Comparison of ENCODE assay signal across 31 cellular contexts in genomic region chr11:62169935-62170334, GRCh38. TPM values are rescaled to one million over a fixed set of nuclear protein-coding genes. Genes with fewer than 3 reads are reported as not detected.
"Had no signal": no experiment of that assay in that cellular context is flagged by ENCODE, and none has a peak within 500 bp of the region (broad histone marks: within the 10 kb centered on the region; RNA-seq: fewer than 3 reads in every experiment).

No MANE protein-coding gene starts in this region.

- H3K27ac ChIP-seq: gastroesophageal sphincter, left lung, neutrophil, transverse colon, VCaP had no signal

- H3K9me3 Mint-ChIP-seq: nephron progenitor cell had no signal

- H3K27me3 ChIP-seq: testis had no signal

- ATAC-seq: gastroesophageal sphincter, left lung had no signal

- H3K4me3 ChIP-seq: gastroesophageal sphincter, left lung, testis, transverse colon had no signal

- H3K4me1 ChIP-seq: left lung, testis had no signal

- H3K27ac Mint-ChIP-seq: activated naive CD8-positive, alpha-beta T cell; naive B cell; nephron progenitor cell; progenitor cell of endocrine pancreas had no signal

- DNase-seq: activated CD4-positive, alpha-beta T cell treated with anti-CD3 and anti-CD28 coated beads for 4 hours; activated CD4-positive, alpha-beta T cell treated with anti-CD3 and anti-CD28 coated beads, Interleukin-2, amount 50 U/mL, for 4 hours; activated CD8-positive, alpha-beta memory T cell treated with anti-CD3 and anti-CD28 coated beads for 24 hours; activated effector memory CD4-positive, alpha-beta T cell treated with Interleukin-2 at 50 U/mL for 16 hours; activated naive CD4-positive, alpha-beta T cell treated with Interleukin-2 at 50 U/mL for 16 hours; anterior cingulate cortex; effector CD8-positive, alpha-beta T cell; hypothalamus; kidney glomerular epithelial cell; left lung; naive B cell; nephron progenitor cell; retina; stimulated activated CD4-positive, alpha-beta T cell treated with anti-CD3 and anti-CD28 coated beads, Interleukin-2, amount 100 ng/mL, for 48 hours; stimulated activated naive CD4-positive, alpha-beta T cell treated with Interleukin-2 at 50 U/mL for 16 hours; T-helper 9 cell; transverse colon had no signal

- H3K9me3 ChIP-seq: gastroesophageal sphincter, left lung, neutrophil, testis, transverse colon had no signal

- H3K36me3 ChIP-seq: gastroesophageal sphincter, left lung, neutrophil, transverse colon had no signal

- H3K4me3 Mint-ChIP-seq: activated naive CD8-positive, alpha-beta T cell; naive B cell; nephron progenitor cell had no signal

- H3K36me3 Mint-ChIP-seq: activated naive CD8-positive, alpha-beta T cell; naive B cell had no signal

- H3K4me1 Mint-ChIP-seq: naive B cell had no signal

RNA-seq across cellular contexts. Expression of gene SCGB1D1, which starts 20.1 kb away (rescaled TPM):
- total RNA-seq: bronchial epithelial cell; dermis microvascular lymphatic vessel endothelial cell; epithelial cell of proximal tubule; gastroesophageal sphincter; left lung; lung microvascular endothelial cell; mucosa of gallbladder; osteocyte; progenitor cell of endocrine pancreas; T-helper 1 cell treated with Interleukin-12 subunit alpha and Interleukin-12 subunit beta and Interleukin-4 antibody, amounts not matched to agents 30 ng/mL and 1 ng/mL, for 36 hours; testis; transverse colon had no signal
- polyA plus RNA-seq: adipose tissue had no signal

RNA-seq across cellular contexts. Expression of gene SCGB2A1, which starts 38.5 kb away (rescaled TPM):
- total RNA-seq: bronchial epithelial cell; dermis microvascular lymphatic vessel endothelial cell; epithelial cell of proximal tubule; lung microvascular endothelial cell; osteocyte; progenitor cell of endocrine pancreas; T-helper 1 cell treated with Interleukin-12 subunit alpha and Interleukin-12 subunit beta and Interleukin-4 antibody, amounts not matched to agents 30 ng/mL and 1 ng/mL, for 36 hours; testis had no signal
